ENCODE assay signal across 13 cellular contexts in the genomic region with DNA sequence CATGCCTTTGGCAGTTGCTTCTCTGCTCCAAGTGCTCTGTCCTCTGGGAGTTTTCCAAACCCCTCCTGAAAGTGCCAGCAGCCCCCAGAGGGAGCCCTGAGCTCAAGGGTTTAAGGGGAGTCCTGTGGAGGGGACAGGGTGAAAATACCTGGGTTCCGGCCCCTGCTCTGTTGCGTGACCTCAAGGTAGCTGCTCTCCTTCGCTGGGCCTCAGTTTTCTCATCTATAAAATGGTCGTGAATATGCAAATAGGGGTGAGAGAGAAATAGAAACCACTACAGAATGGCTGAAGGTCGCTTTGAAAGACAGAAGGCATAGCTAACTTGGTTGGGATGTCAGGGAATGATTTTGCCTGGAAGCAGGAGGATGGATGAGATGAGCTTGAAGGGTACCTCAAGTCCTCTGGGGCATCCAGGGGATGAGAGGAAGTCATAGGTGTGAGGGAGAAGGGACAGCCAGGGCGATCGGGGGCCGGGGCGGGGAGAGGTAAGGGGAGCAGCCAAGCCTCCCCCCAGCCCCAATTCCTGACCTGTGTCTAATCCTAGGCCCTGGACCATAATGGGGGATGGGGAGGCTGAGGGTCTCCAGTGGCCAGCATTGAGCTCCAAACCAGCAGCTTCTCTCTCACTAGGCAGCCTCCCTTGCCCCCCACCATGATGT. TPM values are rescaled to one million over a fixed set of nuclear protein-coding genes. Genes with fewer than 3 reads are reported as not detected.
DNase-seq lines count a peak whose midpoint lies in the region; ATAC-seq and TF ChIP-seq lines count a peak whose summit lies in the region.
"Had no signal": no experiment of that assay in that cellular context is flagged by ENCODE, and none has a peak within 500 bp of the region (broad histone marks: within the 10 kb centered on the region; RNA-seq: fewer than 3 reads in every experiment).

No MANE protein-coding gene starts in this region.

- no peaks in the 10 kb centered on the region for H3K36me3 Mint-ChIP-seq in glutamatergic neuron (ENCODE audit: unreplicated experiment)

- peaks cover 20% of the 10 kb centered on the region for H3K9me3 Mint-ChIP-seq in glutamatergic neuron (ENCODE audit: unreplicated experiment)
- H3K9me3 Mint-ChIP-seq: activated CD4-positive, alpha-beta T cell treated with anti-CD3 and anti-CD28 coated beads, Interleukin-2, amount 10 ng/mL, durations not matched to agents 7 days and 5 days had no signal

- no peak for TF ChIP-seq CTCF in GM12865 (IDR thresholded peaks at IDR 0.05; ENCODE audit: insufficient read depth, low read depth, low read length, missing control alignments)
- TF ChIP-seq CTCF in glutamatergic neuron (IDR thresholded peaks at IDR 0.05; ENCODE audit: partially characterized antibody, unreplicated experiment): no peak
- TF ChIP-seq CTCF in spleen (IDR thresholded peaks at IDR 0.05 in 8 of 11, conservative IDR thresholded peaks at IDR 0.05 in 3 of 11): no peak

- peaks cover 53 to 100% (median 82%) of the 10 kb centered on the region in 6 donors for H3K4me1 ChIP-seq in spleen

- H3K4me1 Mint-ChIP-seq in glutamatergic neuron (ENCODE audit: low read depth, unreplicated experiment): peaks cover 70% of the 10 kb centered on the region

- H3K36me3 ChIP-seq in SK-N-MC (ENCODE audit: insufficient read depth, low read length): no peaks in the 10 kb centered on the region
- peaks cover 0 to 8% (median 0%) of the 10 kb centered on the region in 6 donors for H3K36me3 ChIP-seq in spleen

- peak overlapping the region; percentile 92 for H3K27ac Mint-ChIP-seq in glutamatergic neuron (ENCODE audit: unreplicated experiment)

- H3K9me3 ChIP-seq in SK-N-MC (ENCODE audit: low read depth, low read length): no peaks in the 10 kb centered on the region
- H3K9me3 ChIP-seq in spleen: no peaks in the 10 kb centered on the region

- no peak for TF ChIP-seq POLR2A in spleen (IDR thresholded peaks at IDR 0.05)

- H3K27me3 Mint-ChIP-seq in glutamatergic neuron (ENCODE audit: unreplicated experiment): peaks cover 21% of the 10 kb centered on the region
- H3K27me3 Mint-ChIP-seq: activated CD4-positive, alpha-beta T cell treated with anti-CD3 and anti-CD28 coated beads, Interleukin-2, amount 10 ng/mL, durations not matched to agents 7 days and 5 days had no signal

- ATAC-seq in GM21717 (IDR thresholded peaks at IDR 0.05; ENCODE audit: unreplicated experiment): no peak
- ATAC-seq in GM18858 (IDR thresholded peaks at IDR 0.05; ENCODE audit: unreplicated experiment): no peak

- peak overlapping the region; percentile 47 for H3K9ac ChIP-seq in SK-N-MC (ENCODE audit: insufficient read length)

- DNase-seq in GM12865 (ENCODE audit: low read depth) (peak; percentile 24), SK-N-MC (ENCODE audit: low read depth, low spot score) (no peak), glutamatergic neuron (no peak), spleen (peak; percentile 68), NCI-H1048 (lab: John Stamatoyannopoulos, UW) (no peak)
- DNase-seq: activated CD4-positive, alpha-beta T cell treated with anti-CD3 and anti-CD28 coated beads, Interleukin-2, amount 10 ng/mL, durations not matched to agents 7 days and 5 days; activated effector memory CD4-positive, alpha-beta T cell treated with anti-CD3 and anti-CD28 coated beads, Interleukin-2, amount 50 U/mL, for 16 hours; NCI-H345; PC-9; T-helper 2 cell had no signal

- intact Hi-C loops in spleen (cut with DNase I; ENCODE audit: low total_unique reads): no loop called here

- no peaks in the 10 kb centered on the region for H3K27me3 ChIP-seq in spleen (replicated peaks in 1 of 7)

- peak overlapping the region; percentile 73 for H3K4me3 Mint-ChIP-seq in glutamatergic neuron (ENCODE audit: unreplicated experiment)
- H3K4me3 Mint-ChIP-seq: activated CD4-positive, alpha-beta T cell treated with anti-CD3 and anti-CD28 coated beads, Interleukin-2, amount 10 ng/mL, durations not matched to agents 7 days and 5 days had no signal

- H3K4me3 ChIP-seq in GM12865 (ENCODE audit: low read depth, low read length) (no peak overlapping the region), SK-N-MC (no peak overlapping the region), spleen (no peak overlapping the region)
- H3K4me3 ChIP-seq: PC-9 had no signal

- WGBS in spleen, 5 donors: 83 to 90% (median 87%) methylated on average over 9 of the region's 9 CpGs

- H3K27ac ChIP-seq in SK-N-MC (peak overlapping the region; percentile 90; the same call in 1 of the 2 replicates), spleen (peak overlapping the region in 6 of 8 donors; percentile 38 to 65 (median 62))
- H3K27ac ChIP-seq: HL-60, PC-9 had no signal

RNA-seq across cellular contexts. Expression of gene IFFO2, which starts 12.4 kb away (rescaled TPM):
- total RNA-seq in glutamatergic neuron (ENCODE audit: unreplicated experiment): 107 TPM
- 10 to 100 TPM; 13.6 to 19.7 (median 16.4) TPM for total RNA-seq in spleen
- 1 to 10 TPM; 2.7 to 6.2 (median 2.9) TPM for polyA plus RNA-seq in spleen

RNA-seq across cellular contexts. Expression of gene ALDH4A1, which starts 41.7 kb away (rescaled TPM):
- total RNA-seq in glutamatergic neuron (ENCODE audit: unreplicated experiment) (28.9 TPM), spleen (10 to 100 TPM in 2 of 7 donors, 1 to 10 TPM in 5; 5.1 to 11.2 (median 8.3) TPM)
- polyA plus RNA-seq in spleen: 1 to 10 TPM; 3.5 to 9.8 (median 4.4) TPM

Comparison
In these comparisons a context has a peak if more than half of its experiments do, and no peak if none do; other contexts are left out.
1. DNase-seq: peak in GM12865 (single experiment) and spleen (single experiment); none in SK-N-MC (single experiment), glutamatergic neuron (single experiment) and NCI-H1048 (single experiment).